In the genomic region with DNA sequence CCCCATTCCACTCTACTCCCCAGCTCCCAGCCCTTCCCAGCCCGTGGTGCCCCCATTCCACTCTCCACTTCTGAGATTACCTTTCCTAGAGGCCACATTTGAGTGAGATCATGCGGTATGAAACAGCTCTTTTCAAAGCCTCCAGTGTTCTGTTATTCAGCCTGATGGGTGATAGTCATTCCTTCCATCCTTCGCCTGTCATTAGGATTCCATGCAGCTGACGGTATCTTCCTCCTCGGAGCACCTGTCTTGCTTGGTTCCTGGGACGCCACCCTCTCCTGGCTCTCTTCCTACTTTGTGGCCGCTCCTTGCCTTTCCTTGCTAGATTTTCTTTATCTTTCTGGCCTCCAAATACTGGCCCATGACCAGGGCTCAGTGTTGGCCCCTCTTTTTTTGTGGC, we compare ENCODE assay signal across 22 cellular contexts.
DNase-seq lines count a peak whose midpoint lies in the region; ATAC-seq and TF ChIP-seq lines count a peak whose summit lies in the region.
"Had no signal": no experiment of that assay in that cellular context is flagged by ENCODE, and none has a peak within 500 bp of the region (broad histone marks: within the 10 kb centered on the region; RNA-seq: fewer than 3 reads in every experiment).

No MANE protein-coding gene starts in this region.

- H3K4me1 Mint-ChIP-seq in Caco-2 (ENCODE audit: low read depth, unreplicated experiment): peaks cover 7% of the 10 kb centered on the region
- H3K4me1 Mint-ChIP-seq in WTC11: peaks cover 59% of the 10 kb centered on the region
- peaks cover 64 to 94% (median 79%) of the 10 kb centered on the region in 3 donors for H3K4me1 Mint-ChIP-seq in naive B cell
- H3K4me1 Mint-ChIP-seq in stimulated activated effector memory CD8-positive, alpha-beta T cell treated with anti-CD3 and anti-CD28 coated beads, Interleukin-12 subunit alpha, Interleukin-12 subunit beta, amount 100 ng/mL, for 72 hours: peaks cover 65% of the 10 kb centered on the region

- H3K36me3 Mint-ChIP-seq in Caco-2 (ENCODE audit: insufficient read depth, unreplicated experiment) (peaks cover 15% of the 10 kb centered on the region), WTC11 (no peaks in the 10 kb centered on the region), naive B cell (peaks cover 5 to 14% of the 10 kb centered on the region in 2 donors)
- peaks cover 14% of the 10 kb centered on the region for H3K36me3 Mint-ChIP-seq in stimulated activated effector memory CD8-positive, alpha-beta T cell treated with anti-CD3 and anti-CD28 coated beads, Interleukin-12 subunit alpha, Interleukin-12 subunit beta, amount 100 ng/mL, for 72 hours

- DNase-seq in Caco-2: no peak
- no peak for DNase-seq in WTC11 (ENCODE audit: low spot score)
- DNase-seq in naive B cell: no peak
- DNase-seq in stimulated activated effector memory CD8-positive, alpha-beta T cell treated with anti-CD3 and anti-CD28 coated beads, Interleukin-12 subunit alpha, Interleukin-12 subunit beta, amount 100 ng/mL, for 72 hours (ENCODE audit: low spot score in 2 of 2): no peak
- no peak for DNase-seq in foreskin fibroblast
- no peak for DNase-seq in effector memory CD4-positive, alpha-beta T cell
- no peak for DNase-seq in NCI-H748 (lab: John Stamatoyannopoulos, UW; ENCODE audit: unreplicated experiment)
- DNase-seq: BE2C, DMS79, GM23248, HCEC 1CT, NCI-H1092 treated with DMSO at 0.1 percent for 48 hours, NCI-H146, NCI-H2029 treated with DMSO at 0.1 percent for 48 hours, NCI-H345, NCI-H524, NCI-H82, OCI-M1, SJCRH30 had no signal

- no peaks in the 10 kb centered on the region for H3K27me3 ChIP-seq in Caco-2 (replicated peaks; ENCODE audit: control insufficient read depth, insufficient read depth, low read length)
- no peaks in the 10 kb centered on the region for H3K27me3 ChIP-seq in effector memory CD4-positive, alpha-beta T cell (replicated peaks; ENCODE audit: control insufficient read depth, insufficient read depth, low read length, poor library complexity, severe bottlenecking)
- H3K27me3 ChIP-seq: BE2C, SJCRH30 had no signal

- H3K9me3 Mint-ChIP-seq in Caco-2 (ENCODE audit: unreplicated experiment) (no peaks in the 10 kb centered on the region), WTC11 (no peaks in the 10 kb centered on the region), naive B cell (peaks cover 0 to 2% (median 0%) of the 10 kb centered on the region in 7 donors)
- no peaks in the 10 kb centered on the region for H3K9me3 Mint-ChIP-seq in stimulated activated effector memory CD8-positive, alpha-beta T cell treated with anti-CD3 and anti-CD28 coated beads, Interleukin-12 subunit alpha, Interleukin-12 subunit beta, amount 100 ng/mL, for 72 hours

- peak overlapping the region; percentile 6 for H3K27ac Mint-ChIP-seq in Caco-2 (ENCODE audit: unreplicated experiment)
- peak overlapping the region; percentile 33 for H3K27ac Mint-ChIP-seq in WTC11
- H3K27ac Mint-ChIP-seq in naive B cell: peak overlapping the region in 5 of 6 donors; percentile 74 to 96 (median 90)
- H3K27ac Mint-ChIP-seq in stimulated activated effector memory CD8-positive, alpha-beta T cell treated with anti-CD3 and anti-CD28 coated beads, Interleukin-12 subunit alpha, Interleukin-12 subunit beta, amount 100 ng/mL, for 72 hours: peak overlapping the region; percentile 69

- H3K36me3 ChIP-seq in Caco-2 (ENCODE audit: control insufficient read depth, insufficient read depth, low read length): no peaks in the 10 kb centered on the region
- H3K36me3 ChIP-seq in effector memory CD4-positive, alpha-beta T cell (ENCODE audit: control insufficient read depth, insufficient read depth, low read length): no peaks in the 10 kb centered on the region
- H3K36me3 ChIP-seq: BE2C, SJCRH30 had no signal

- ATAC-seq in WTC11 (no peak), naive B cell (ENCODE audit: low read depth in 2 of 2) (no peak), HG03571 (IDR thresholded peaks at IDR 0.05; ENCODE audit: unreplicated experiment) (no peak)
- ATAC-seq in stimulated activated effector memory CD8-positive, alpha-beta T cell treated with anti-CD3 and anti-CD28 coated beads, Interleukin-12 subunit alpha, Interleukin-12 subunit beta, amount 100 ng/mL, for 72 hours: no peak
- ATAC-seq: A549 had no signal

- POLR2A ChIA-PET in Caco-2 (lab: Charles Lee) (no interaction called here), WTC11 (lab: Charles Lee) (no interaction called here)

- H3K4me3 Mint-ChIP-seq in Caco-2 (ENCODE audit: unreplicated experiment) (no peak overlapping the region), WTC11 (no peak overlapping the region), naive B cell (peak overlapping the region in 1 of 8 donors; percentile 32)
- no peak overlapping the region for H3K4me3 Mint-ChIP-seq in stimulated activated effector memory CD8-positive, alpha-beta T cell treated with anti-CD3 and anti-CD28 coated beads, Interleukin-12 subunit alpha, Interleukin-12 subunit beta, amount 100 ng/mL, for 72 hours

- TF ChIP-seq CTCF in Caco-2 (IDR thresholded peaks at IDR 0.05; ENCODE audit: insufficient read depth in 1 of 2, low read depth in 1 of 2, low read length in 1 of 2, severe bottlenecking in 1 of 2, unreplicated experiment in 1 of 2) (no peak), WTC11 (IDR thresholded peaks at IDR 0.05) (no peak), foreskin fibroblast (IDR thresholded peaks at IDR 0.05; ENCODE audit: low read depth, low read length) (no peak)

- intact Hi-C loops in Caco-2 (cut with micrococcal nuclease; ENCODE audit: unreplicated experiment): no loop called here

- no peaks in the 10 kb centered on the region for H3K9me3 ChIP-seq in Caco-2
- H3K9me3 ChIP-seq in effector memory CD4-positive, alpha-beta T cell (ENCODE audit: control insufficient read depth, low read length): no peaks in the 10 kb centered on the region
- H3K9me3 ChIP-seq: A549, BE2C, SJCRH30 had no signal

- no peak overlapping the region for H3K4me3 ChIP-seq in Caco-2 (ENCODE audit: low read depth, low read length)
- H3K4me3 ChIP-seq in foreskin fibroblast (ENCODE audit: low read depth in 1 of 2, low read length in 2 of 2): no peak overlapping the region
- H3K4me3 ChIP-seq in effector memory CD4-positive, alpha-beta T cell (ENCODE audit: insufficient read depth, low read depth, low read length, poor library complexity, severe bottlenecking): no peak overlapping the region
- H3K4me3 ChIP-seq: A549, GM23248, SJCRH30 had no signal

- H3K27me3 Mint-ChIP-seq in Caco-2 (ENCODE audit: insufficient read depth, unreplicated experiment): no peaks in the 10 kb centered on the region
- H3K27me3 Mint-ChIP-seq in WTC11 (ENCODE audit: low read depth): no peaks in the 10 kb centered on the region
- no peaks in the 10 kb centered on the region for H3K27me3 Mint-ChIP-seq in naive B cell

- no peak overlapping the region for H3K27ac ChIP-seq in effector memory CD4-positive, alpha-beta T cell (ENCODE audit: insufficient read depth, low read length, poor library complexity, severe bottlenecking)
- H3K27ac ChIP-seq: A549, GM23248, KMS-11, SJCRH30 had no signal

- H3K4me1 ChIP-seq in Caco-2: no peaks in the 10 kb centered on the region
- H3K4me1 ChIP-seq in effector memory CD4-positive, alpha-beta T cell (ENCODE audit: control insufficient read depth, insufficient read depth, low read length, poor library complexity, severe bottlenecking): peaks cover 10% of the 10 kb centered on the region
- H3K4me1 ChIP-seq: A549, SJCRH30 had no signal

- CTCF ChIA-PET in Caco-2 (lab: Charles Lee) (no interaction called here), WTC11 (lab: Charles Lee) (interaction anchor here (1.2 kb wide), 1 partner anchor 132 kb away, joined by 3 read pairs; no protein-coding TSS in a partner anchor)

- no TSS peak for BruUV-seq in Caco-2 (replicated peaks; lab: Mats Ljungman, UMichigan)

TF ChIP-seq in WTC11, 78 proteins besides CTCF, POLR2A, EP300 and RAD21 (continues in another document):
- TF ChIP-seq, protein P1, sequence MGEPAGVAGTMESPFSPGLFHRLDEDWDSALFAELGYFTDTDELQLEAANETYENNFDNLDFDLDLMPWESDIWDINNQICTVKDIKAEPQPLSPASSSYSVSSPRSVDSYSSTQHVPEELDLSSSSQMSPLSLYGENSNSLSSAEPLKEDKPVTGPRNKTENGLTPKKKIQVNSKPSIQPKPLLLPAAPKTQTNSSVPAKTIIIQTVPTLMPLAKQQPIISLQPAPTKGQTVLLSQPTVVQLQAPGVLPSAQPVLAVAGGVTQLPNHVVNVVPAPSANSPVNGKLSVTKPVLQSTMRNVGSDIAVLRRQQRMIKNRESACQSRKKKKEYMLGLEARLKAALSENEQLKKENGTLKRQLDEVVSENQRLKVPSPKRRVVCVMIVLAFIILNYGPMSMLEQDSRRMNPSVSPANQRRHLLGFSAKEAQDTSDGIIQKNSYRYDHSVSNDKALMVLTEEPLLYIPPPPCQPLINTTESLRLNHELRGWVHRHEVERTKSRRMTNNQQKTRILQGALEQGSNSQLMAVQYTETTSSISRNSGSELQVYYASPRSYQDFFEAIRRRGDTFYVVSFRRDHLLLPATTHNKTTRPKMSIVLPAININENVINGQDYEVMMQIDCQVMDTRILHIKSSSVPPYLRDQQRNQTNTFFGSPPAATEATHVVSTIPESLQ (CRISPR knock-in tag; IDR thresholded peaks at IDR 0.05): no peak
- no peak for TF ChIP-seq NR3C1 (CRISPR knock-in tag; conservative IDR thresholded peaks at IDR 0.05; ENCODE audit: low read depth)
- TF ChIP-seq SMAD4 (CRISPR knock-in tag; IDR thresholded peaks at IDR 0.05): no peak
- no peak for TF ChIP-seq KAT7 (CRISPR knock-in tag; IDR thresholded peaks at IDR 0.05; ENCODE audit: borderline replicate concordance)
- TF ChIP-seq ZBTB21 (CRISPR knock-in tag; IDR thresholded peaks at IDR 0.05; ENCODE audit: borderline replicate concordance): no peak
- TF ChIP-seq TP53 (CRISPR knock-in tag; IDR thresholded peaks at IDR 0.05): no peak
- no peak for TF ChIP-seq ZNF232 (CRISPR knock-in tag; IDR thresholded peaks at IDR 0.05)
- TF ChIP-seq ZNF138 (CRISPR knock-in tag; conservative IDR thresholded peaks at IDR 0.05): no peak
- TF ChIP-seq GTF2I (CRISPR knock-in tag; conservative IDR thresholded peaks at IDR 0.05): no peak
- TF ChIP-seq ZNF423 (CRISPR knock-in tag; IDR thresholded peaks at IDR 0.05): no peak
- TF ChIP-seq FOXJ3 (CRISPR knock-in tag; IDR thresholded peaks at IDR 0.05; ENCODE audit: borderline replicate concordance): no peak
- TF ChIP-seq, protein P2, sequence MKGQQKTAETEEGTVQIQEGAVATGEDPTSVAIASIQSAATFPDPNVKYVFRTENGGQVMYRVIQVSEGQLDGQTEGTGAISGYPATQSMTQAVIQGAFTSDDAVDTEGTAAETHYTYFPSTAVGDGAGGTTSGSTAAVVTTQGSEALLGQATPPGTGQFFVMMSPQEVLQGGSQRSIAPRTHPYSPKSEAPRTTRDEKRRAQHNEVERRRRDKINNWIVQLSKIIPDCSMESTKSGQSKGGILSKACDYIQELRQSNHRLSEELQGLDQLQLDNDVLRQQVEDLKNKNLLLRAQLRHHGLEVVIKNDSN (CRISPR knock-in tag; IDR thresholded peaks at IDR 0.05): no peak

Comparison
In these comparisons a context has a peak if more than half of its experiments do, and no peak if none do; other contexts are left out.
1. H3K27ac Mint-ChIP-seq: peak in every context shown above with its lines; median percentile 90 in naive B cell; 69 in stimulated activated effector memory CD8-positive, alpha-beta T cell treated with anti-CD3 and anti-CD28 coated beads, Interleukin-12 subunit alpha, Interleukin-12 subunit beta, amount 100 ng/mL, for 72 hours; 33 in WTC11; 6 in Caco-2.